ENCODE assay signal across 31 cellular contexts in the genomic region with DNA sequence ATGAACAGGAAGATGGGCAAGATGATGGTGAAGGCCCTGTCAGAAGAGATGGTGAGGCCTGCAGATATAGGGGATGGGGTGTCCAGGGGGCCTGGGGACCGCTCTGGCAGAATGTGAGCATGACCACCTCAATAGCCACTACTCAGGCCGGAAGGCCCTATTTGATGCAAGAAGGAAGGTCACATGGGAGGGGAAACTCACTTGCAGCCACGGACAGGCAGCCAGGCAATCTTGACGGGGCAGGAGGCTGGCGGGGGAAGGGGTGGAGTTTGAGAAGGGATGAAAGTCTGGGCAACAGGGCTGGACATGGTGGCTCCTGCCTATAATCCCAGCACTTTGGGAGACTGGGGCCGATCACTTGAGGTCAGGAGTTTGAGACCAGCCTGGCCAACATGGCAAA. TPM values are rescaled to one million over a fixed set of nuclear protein-coding genes. Genes with fewer than 3 reads are reported as not detected.
DNase-seq lines count a peak whose midpoint lies in the region; ATAC-seq and TF ChIP-seq lines count a peak whose summit lies in the region.
"Had no signal": no experiment of that assay in that cellular context is flagged by ENCODE, and none has a peak within 500 bp of the region (broad histone marks: within the 10 kb centered on the region; RNA-seq: fewer than 3 reads in every experiment).

No MANE protein-coding gene starts in this region.

- 79% methylated on average over 6 of the region's 6 CpGs for WGBS in smooth muscle cell (ENCODE audit: low lambda C conversion rate)

- no peak for DNase-seq in activated CD4-positive, alpha-beta T cell treated with anti-CD3 and anti-CD28 coated beads, Interleukin-2, amount 10 ng/mL, durations not matched to agents 7 days and 5 days
- no peak for DNase-seq in activated CD4-positive, alpha-beta T cell treated with anti-CD3 and anti-CD28 coated beads for 48 hours
- DNase-seq in CD8-positive, alpha-beta memory T cell: no peak
- no peak for DNase-seq in central memory CD8-positive, alpha-beta T cell (ENCODE audit: low spot score in 2 of 2)
- DNase-seq in sciatic nerve (ENCODE audit: low spot score) (peak; percentile 37), smooth muscle cell (lab: John Stamatoyannopoulos, UW; ENCODE audit: unreplicated experiment) (no peak), GM19240 (ENCODE audit: insufficient read length, low spot score) (no peak), mucosa of gallbladder (ENCODE audit: low spot score) (no peak)
- DNase-seq: activated CD4-positive, CD25-positive, alpha-beta regulatory T cell; Caco-2; DMS79 treated with DMSO at 0.1 percent for 48 hours; GOT3; hypothalamus; islet precursor cell; KG1; left ventricle myocardium superior; midbrain; MM.1S; NCI-H1417 treated with DMSO at 0.1 percent for 48 hours; NCI-H2081 treated with DMSO at 0.1 percent for 48 hours; NCI-H446; OCI-M1; right lobe of liver; T1000; trophoblast cell had no signal

- no peaks in the 10 kb centered on the region for H3K27me3 Mint-ChIP-seq in activated CD4-positive, alpha-beta T cell treated with anti-CD3 and anti-CD28 coated beads, Interleukin-2, amount 10 ng/mL, durations not matched to agents 7 days and 5 days
- peaks cover 0 to 5% of the 10 kb centered on the region in 2 donors for H3K27me3 Mint-ChIP-seq in CD8-positive, alpha-beta memory T cell
- no peaks in the 10 kb centered on the region for H3K27me3 Mint-ChIP-seq in central memory CD8-positive, alpha-beta T cell

- ATAC-seq in central memory CD8-positive, alpha-beta T cell (replicated peaks; ENCODE audit: extremely low read depth, poor library complexity, severe bottlenecking): no peak
- no peak for ATAC-seq in sciatic nerve
- ATAC-seq: gastroesophageal sphincter, left ventricle myocardium superior, right lobe of liver, SK-N-SH treated with all-trans-retinoic acid at 6 μM for 48 hours had no signal

- no peaks in the 10 kb centered on the region for H3F3A ChIP-seq in smooth muscle cell (ENCODE audit: low read depth)

- TF ChIP-seq CTCF in smooth muscle cell (IDR thresholded peaks at IDR 0.05; ENCODE audit: borderline replicate concordance, insufficient read depth, poor library complexity, severe bottlenecking): no peak

- peak overlapping the region; percentile 2 for H3K27ac Mint-ChIP-seq in activated CD4-positive, alpha-beta T cell treated with anti-CD3 and anti-CD28 coated beads, Interleukin-2, amount 10 ng/mL, durations not matched to agents 7 days and 5 days
- peak overlapping the region; percentile 47 to 90 (median 78) for H3K27ac Mint-ChIP-seq in CD8-positive, alpha-beta memory T cell
- H3K27ac Mint-ChIP-seq in central memory CD8-positive, alpha-beta T cell (ENCODE audit: low read depth): peak overlapping the region; percentile 91
- H3K27ac Mint-ChIP-seq: activated T-helper 2 cell treated with anti-CD3 and anti-CD28 coated beads, Interferon-gamma antibody, Interleukin-2, Interleukin-4, amounts not matched to agents 10 μg/mL and 5 μg/mL and 100 μg/mL, durations not matched to agents 14 hours and 24 hours and 36 hours had no signal

- no peaks in the 10 kb centered on the region for H3K79me2 ChIP-seq in smooth muscle cell (ENCODE audit: low read depth)

- POLR2A ChIA-PET in activated CD4-positive, alpha-beta T cell treated with anti-CD3 and anti-CD28 coated beads, Interleukin-2, amount 10 ng/mL, durations not matched to agents 7 days and 5 days (lab: Charles Lee): no interaction called here
- POLR2A ChIA-PET in CD8-positive, alpha-beta memory T cell (lab: Charles Lee): interaction anchor here (0.6 kb wide), 1 partner anchor 46 kb away, joined by 8 read pairs; no protein-coding TSS in a partner anchor

- H3K4me1 ChIP-seq in CD8-positive, alpha-beta memory T cell (ENCODE audit: insufficient read depth, low read length): peaks cover 37% of the 10 kb centered on the region
- no peaks in the 10 kb centered on the region for H3K4me1 ChIP-seq in smooth muscle cell (ENCODE audit: low read depth)
- H3K4me1 ChIP-seq: Caco-2, gastroesophageal sphincter, right lobe of liver had no signal

- peaks cover 51% of the 10 kb centered on the region for H3K4me1 Mint-ChIP-seq in activated CD4-positive, alpha-beta T cell treated with anti-CD3 and anti-CD28 coated beads, Interleukin-2, amount 10 ng/mL, durations not matched to agents 7 days and 5 days
- H3K4me1 Mint-ChIP-seq in CD8-positive, alpha-beta memory T cell: peaks cover 44 to 47% (median 45%) of the 10 kb centered on the region in 3 donors
- H3K4me1 Mint-ChIP-seq in central memory CD8-positive, alpha-beta T cell: peaks cover 42% of the 10 kb centered on the region
- H3K4me1 Mint-ChIP-seq: neural crest cell had no signal

- H3K27me3 ChIP-seq in CD8-positive, alpha-beta memory T cell (ENCODE audit: insufficient read depth, low read length, poor library complexity, severe bottlenecking): no peaks in the 10 kb centered on the region
- no peaks in the 10 kb centered on the region for H3K27me3 ChIP-seq in smooth muscle cell (ENCODE audit: low read depth)
- H3K27me3 ChIP-seq: gastroesophageal sphincter, right lobe of liver had no signal

- CTCF ChIA-PET in activated CD4-positive, alpha-beta T cell treated with anti-CD3 and anti-CD28 coated beads, Interleukin-2, amount 10 ng/mL, durations not matched to agents 7 days and 5 days (lab: Charles Lee): interaction anchor here (1.7 kb wide), 1 partner anchor 10 kb away, joined by 5 read pairs; no protein-coding TSS in a partner anchor
- CTCF ChIA-PET in CD8-positive, alpha-beta memory T cell (lab: Charles Lee): interaction anchor here (0.6 kb wide), 1 partner anchor 21 kb away, joined by 3 read pairs; no protein-coding TSS in a partner anchor

- no peak overlapping the region for H3K27ac ChIP-seq in CD8-positive, alpha-beta memory T cell (ENCODE audit: low read depth, low read length)
- no peak overlapping the region for H3K27ac ChIP-seq in smooth muscle cell (ENCODE audit: low read depth)
- H3K27ac ChIP-seq: gastroesophageal sphincter, right lobe of liver had no signal

- H3K9ac ChIP-seq in smooth muscle cell (ENCODE audit: low read depth): no peak overlapping the region

- no peak overlapping the region for H2AFZ ChIP-seq in smooth muscle cell (ENCODE audit: low read depth)

- H3K36me3 ChIP-seq in CD8-positive, alpha-beta memory T cell (ENCODE audit: insufficient read depth, low read length): peaks cover 48% of the 10 kb centered on the region
- H3K36me3 ChIP-seq in smooth muscle cell (ENCODE audit: low read depth): no peaks in the 10 kb centered on the region
- H3K36me3 ChIP-seq: gastroesophageal sphincter, right lobe of liver had no signal

- H3K36me3 Mint-ChIP-seq in activated CD4-positive, alpha-beta T cell treated with anti-CD3 and anti-CD28 coated beads, Interleukin-2, amount 10 ng/mL, durations not matched to agents 7 days and 5 days (ENCODE audit: low read depth): peaks cover 57% of the 10 kb centered on the region
- peaks cover 8 to 83% (median 18%) of the 10 kb centered on the region in 3 donors for H3K36me3 Mint-ChIP-seq in CD8-positive, alpha-beta memory T cell
- H3K36me3 Mint-ChIP-seq in central memory CD8-positive, alpha-beta T cell (ENCODE audit: insufficient read depth): peaks cover 80% of the 10 kb centered on the region

- H3K4me3 Mint-ChIP-seq in activated CD4-positive, alpha-beta T cell treated with anti-CD3 and anti-CD28 coated beads, Interleukin-2, amount 10 ng/mL, durations not matched to agents 7 days and 5 days: no peak overlapping the region
- H3K4me3 Mint-ChIP-seq in CD8-positive, alpha-beta memory T cell: peak overlapping the region in 2 of 7 donors; percentile 19 to 51
- peak overlapping the region; percentile 48 for H3K4me3 Mint-ChIP-seq in central memory CD8-positive, alpha-beta T cell
- H3K4me3 Mint-ChIP-seq: neural crest cell had no signal

- no peak overlapping the region for H3K4me2 ChIP-seq in smooth muscle cell

- H4K20me1 ChIP-seq in smooth muscle cell (ENCODE audit: low read depth): no peaks in the 10 kb centered on the region

- H3K9me3 ChIP-seq in CD8-positive, alpha-beta memory T cell (ENCODE audit: low read length): no peaks in the 10 kb centered on the region
- no peaks in the 10 kb centered on the region for H3K9me3 ChIP-seq in smooth muscle cell (replicated peaks; ENCODE audit: low read depth)
- H3K9me3 ChIP-seq: Caco-2, gastroesophageal sphincter, right lobe of liver had no signal

- H3K9me3 Mint-ChIP-seq in activated CD4-positive, alpha-beta T cell treated with anti-CD3 and anti-CD28 coated beads, Interleukin-2, amount 10 ng/mL, durations not matched to agents 7 days and 5 days: no peaks in the 10 kb centered on the region
- no peaks in the 10 kb centered on the region for H3K9me3 Mint-ChIP-seq in CD8-positive, alpha-beta memory T cell
- no peaks in the 10 kb centered on the region for H3K9me3 Mint-ChIP-seq in central memory CD8-positive, alpha-beta T cell
- H3K9me3 Mint-ChIP-seq: activated T-helper 2 cell treated with anti-CD3 and anti-CD28 coated beads, Interferon-gamma antibody, Interleukin-2, Interleukin-4, amounts not matched to agents 10 μg/mL and 5 μg/mL and 100 μg/mL, durations not matched to agents 14 hours and 24 hours and 36 hours; neural crest cell had no signal

- intact Hi-C loops in sciatic nerve (cut with DNase I): no loop called here

- no peak overlapping the region for H3K4me3 ChIP-seq in CD8-positive, alpha-beta memory T cell (ENCODE audit: low read length)
- H3K4me3 ChIP-seq in smooth muscle cell: no peak overlapping the region
- H3K4me3 ChIP-seq: gastroesophageal sphincter, right lobe of liver had no signal

RNA-seq across cellular contexts. Expression of a gene that starts 8.8 kb away (rescaled TPM):
- total RNA-seq in activated CD4-positive, alpha-beta T cell treated with anti-CD3 and anti-CD28 coated beads, Interleukin-2, amount 10 ng/mL, durations not matched to agents 7 days and 5 days: 100 to 1,000 TPM; 254 to 264 TPM
- 100 to 1,000 TPM; 140 to 147 TPM for total RNA-seq in CD8-positive, alpha-beta memory T cell
- 296 TPM for polyA plus RNA-seq in CD8-positive, alpha-beta memory T cell
- total RNA-seq in sciatic nerve (8.6 TPM), smooth muscle cell (not detected in 2 replicates), mucosa of gallbladder (13.6 TPM)
- polyA plus RNA-seq in smooth muscle cell: not detected in 2 replicates
- total RNA-seq: A172, Caco-2, HT1080, neural crest cell had no signal

RNA-seq across cellular contexts. Expression of a gene that starts 49.7 kb away (rescaled TPM):
- 1 to 10 TPM; 1.1 to 1.3 TPM for total RNA-seq in activated CD4-positive, alpha-beta T cell treated with anti-CD3 and anti-CD28 coated beads, Interleukin-2, amount 10 ng/mL, durations not matched to agents 7 days and 5 days
- total RNA-seq in CD8-positive, alpha-beta memory T cell: under 1 TPM; 0.28 to 0.29 TPM
- polyA plus RNA-seq in CD8-positive, alpha-beta memory T cell: 1.2 TPM
- total RNA-seq in sciatic nerve (6.6 TPM), smooth muscle cell (0.09 TPM in 1 of 2 replicates, not detected in the other), mucosa of gallbladder (2.0 TPM)
- polyA plus RNA-seq in smooth muscle cell: 0.13 and 0.46 TPM in 2 replicates
- total RNA-seq: A172, HT1080 had no signal

RNA-seq across cellular contexts. Expression of a gene that starts 55.2 kb away (rescaled TPM):
- total RNA-seq in activated CD4-positive, alpha-beta T cell treated with anti-CD3 and anti-CD28 coated beads, Interleukin-2, amount 10 ng/mL, durations not matched to agents 7 days and 5 days: 1 to 10 TPM; 4.1 to 4.2 TPM
- total RNA-seq in CD8-positive, alpha-beta memory T cell: 10 to 100 TPM; 10.4 to 11.5 TPM
- polyA plus RNA-seq in CD8-positive, alpha-beta memory T cell: 4.6 TPM
- 30.4 TPM for total RNA-seq in sciatic nerve
- total RNA-seq in smooth muscle cell: 34.1 and 45.7 TPM in 2 replicates
- polyA plus RNA-seq in smooth muscle cell: 44.3 and 47.0 TPM in 2 replicates
- total RNA-seq in mucosa of gallbladder: 32.9 TPM

Comparison
In these comparisons a context has a peak if more than half of its experiments do, and no peak if none do; other contexts are left out.
1. H3K27ac Mint-ChIP-seq: peak in every context shown above with its lines; median percentile 91 in central memory CD8-positive, alpha-beta T cell; 78 in CD8-positive, alpha-beta memory T cell; 2 in activated CD4-positive, alpha-beta T cell treated with anti-CD3 and anti-CD28 coated beads, Interleukin-2, amount 10 ng/mL, durations not matched to agents 7 days and 5 days.